In genomic region chr4:125781656-125782055, GRCh38 we compare ENCODE assay signal across 20 cellular contexts.
"Had no signal": no experiment of that assay in that cellular context is flagged by ENCODE, and none has a peak within 500 bp of the region (broad histone marks: within the 10 kb centered on the region; RNA-seq: fewer than 3 reads in every experiment).

No MANE protein-coding gene starts in this region.

- DNase-seq: colonic mucosa; cortex of kidney; effector CD8-positive, alpha-beta T cell; effector memory CD8-positive, alpha-beta T cell; endodermal cell; erythroblast; esophagus squamous epithelium; foreskin fibroblast; foreskin melanocyte; gastrocnemius medialis; glutamatergic neuron; head of caudate nucleus; heart right ventricle; left cardiac atrium; left lung; left ventricle myocardium superior; lower lobe of right lung; mesenchymal stem cell; mucosa of descending colon; naive B cell had no signal
